8 cellular contexts compared by ENCODE assay signal in genomic region chr12:59595557-59596231, GRCh38. TPM values are rescaled to one million over a fixed set of nuclear protein-coding genes. Genes with fewer than 3 reads are reported as not detected.
A peak's percentile ranks its signal among the peaks of the same experiment; 100 is the strongest.
DNase-seq lines count a peak whose midpoint lies in the region; ATAC-seq, FAIRE-seq and TF ChIP-seq lines count a peak whose summit lies in the region.

A gene with protein sequence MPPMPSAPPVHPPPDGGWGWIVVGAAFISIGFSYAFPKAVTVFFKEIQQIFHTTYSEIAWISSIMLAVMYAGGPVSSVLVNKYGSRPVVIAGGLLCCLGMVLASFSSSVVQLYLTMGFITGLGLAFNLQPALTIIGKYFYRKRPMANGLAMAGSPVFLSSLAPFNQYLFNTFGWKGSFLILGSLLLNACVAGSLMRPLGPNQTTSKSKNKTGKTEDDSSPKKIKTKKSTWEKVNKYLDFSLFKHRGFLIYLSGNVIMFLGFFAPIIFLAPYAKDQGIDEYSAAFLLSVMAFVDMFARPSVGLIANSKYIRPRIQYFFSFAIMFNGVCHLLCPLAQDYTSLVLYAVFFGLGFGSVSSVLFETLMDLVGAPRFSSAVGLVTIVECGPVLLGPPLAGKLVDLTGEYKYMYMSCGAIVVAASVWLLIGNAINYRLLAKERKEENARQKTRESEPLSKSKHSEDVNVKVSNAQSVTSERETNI (plus strand): TSS chr12:59596029. CDS start chr12:59704802, 108,773 bp downstream.

- H3K4me3 Mint-ChIP-seq in activated naive CD8-positive, alpha-beta T cell treated with anti-CD3 and anti-CD28 coated beads, Interleukin-2, amount 10 ng/mL, durations not matched to agents 7 days and 5 days: peak within 1 kb of the TSS; percentile 96

- POLR2A ChIA-PET in activated naive CD8-positive, alpha-beta T cell treated with anti-CD3 and anti-CD28 coated beads, Interleukin-2, amount 10 ng/mL, durations not matched to agents 7 days and 5 days (lab: Charles Lee): interaction anchor here (1.1 to 1.5 kb wide), 4 partner anchors 11 to 19 kb away, joined by 3 to 8 read pairs (median 7); no protein-coding TSS in a partner anchor

- H3K4me3 ChIP-seq in SU-DHL-6 (ENCODE audit: insufficient read depth, low read length, poor library complexity, severe bottlenecking) (peak within 1 kb of the TSS; percentile 79), pancreas (peak within 1 kb of the TSS; percentile 49 to 72 (median 68)), thyroid gland (replicated peaks in 1 of 3) (peak within 1 kb of the TSS; percentile 61 to 67 (median 66))

- H3K9me3 ChIP-seq in SU-DHL-6 (ENCODE audit: insufficient read depth, low read length) (no peaks in the 10 kb centered on the region), pancreas (no peaks in the 10 kb centered on the region), thyroid gland (no peaks in the 10 kb centered on the region)

- peak; percentile 72 for ATAC-seq in HG02610 (IDR thresholded peaks at IDR 0.05; ENCODE audit: unreplicated experiment)
- ATAC-seq in activated naive CD8-positive, alpha-beta T cell treated with anti-CD3 and anti-CD28 coated beads, Interleukin-2, amount 10 ng/mL, durations not matched to agents 7 days and 5 days (ENCODE audit: low read depth): peak; percentile 48
- peak; percentile 87 for ATAC-seq in Right ventricle myocardium superior (ENCODE audit: poor library complexity)
- ATAC-seq in pancreas: peak; percentile 83 to 88 (median 84)

- 1% methylated on average over 29 to 37 of the region's 37 CpGs for WGBS in pancreas, 2 donors
- 0 to 1% methylated on average over 16 to 31 of the region's 37 CpGs for WGBS in thyroid gland, 2 donors

- TF ChIP-seq CTCF in GM10266 (IDR thresholded peaks at IDR 0.05; ENCODE audit: control insufficient read depth, insufficient read depth, low read depth, missing control alignments): no peak
- no peak for TF ChIP-seq CTCF in SU-DHL-6 (IDR thresholded peaks at IDR 0.05; ENCODE audit: insufficient read depth, low read length, poor library complexity, severe bottlenecking)
- TF ChIP-seq CTCF in pancreas (IDR thresholded peaks at IDR 0.05): no peak
- TF ChIP-seq CTCF in thyroid gland (IDR thresholded peaks at IDR 0.05): no peak

- H3K4me2 ChIP-seq in SU-DHL-6 (ENCODE audit: low read depth, low read length, poor library complexity, severe bottlenecking): peak within 1 kb of the TSS; percentile 84

- H3K4me1 Mint-ChIP-seq in activated naive CD8-positive, alpha-beta T cell treated with anti-CD3 and anti-CD28 coated beads, Interleukin-2, amount 10 ng/mL, durations not matched to agents 7 days and 5 days: peaks cover 38% of the 10 kb centered on the region

- H4K20me1 ChIP-seq in SU-DHL-6 (ENCODE audit: low read depth, low read length): no peaks in the 10 kb centered on the region

- H3K27me3 ChIP-seq in SU-DHL-6 (ENCODE audit: low read length) (no peaks in the 10 kb centered on the region), pancreas (no peaks in the 10 kb centered on the region), thyroid gland (no peaks in the 10 kb centered on the region)

- H3K27ac ChIP-seq in SU-DHL-6 (ENCODE audit: low read depth, low read length) (peak within 1 kb of the TSS; percentile 95), pancreas (peak within 1 kb of the TSS; percentile 97 to 99 (median 98)), thyroid gland (peak within 1 kb of the TSS; percentile 88 to 94 (median 91))

- no peaks in the 10 kb centered on the region for H3K9me2 ChIP-seq in SU-DHL-6 (replicated peaks; ENCODE audit: insufficient read depth, low read length)

- H3F3A ChIP-seq in SU-DHL-6 (ENCODE audit: insufficient read depth): peaks cover 21% of the 10 kb centered on the region

- H3K9me3 Mint-ChIP-seq in activated naive CD8-positive, alpha-beta T cell treated with anti-CD3 and anti-CD28 coated beads, Interleukin-2, amount 10 ng/mL, durations not matched to agents 7 days and 5 days: peaks cover 2% of the 10 kb centered on the region

- peaks cover 38% of the 10 kb centered on the region for H3K79me2 ChIP-seq in SU-DHL-6 (ENCODE audit: insufficient read depth, low read length)

- H3K36me3 Mint-ChIP-seq in activated naive CD8-positive, alpha-beta T cell treated with anti-CD3 and anti-CD28 coated beads, Interleukin-2, amount 10 ng/mL, durations not matched to agents 7 days and 5 days: peaks cover 18% of the 10 kb centered on the region

- peak within 1 kb of the TSS; percentile 98 for H3K9ac ChIP-seq in SU-DHL-6 (ENCODE audit: low read length)

- peak; percentile 76 for DNase-seq in GM10266 (ENCODE audit: extremely low spot score)
- DNase-seq in NCI-H1105 treated with DMSO at 0.1 percent for 48 hours (lab: John Stamatoyannopoulos, UW): peak; percentile 64
- DNase-seq in activated naive CD8-positive, alpha-beta T cell treated with anti-CD3 and anti-CD28 coated beads, Interleukin-2, amount 10 ng/mL, durations not matched to agents 7 days and 5 days: peak; percentile 84
- peak; percentile 94 for DNase-seq in Right ventricle myocardium superior
- DNase-seq in pancreas: peak; percentile 90 to 95 (median 92)
- DNase-seq in thyroid gland: peak; percentile 84

- peaks cover 8% of the 10 kb centered on the region; the same call in 1 of the 2 replicates for H3K36me3 ChIP-seq in SU-DHL-6 (ENCODE audit: low read length)
- H3K36me3 ChIP-seq in pancreas: no peaks in the 10 kb centered on the region
- no peaks in the 10 kb centered on the region for H3K36me3 ChIP-seq in thyroid gland

- peak within 1 kb of the TSS; percentile 91 for H2AFZ ChIP-seq in SU-DHL-6 (ENCODE audit: low read depth, low read length, severe bottlenecking)

- TF ChIP-seq POLR2A in thyroid gland (IDR thresholded peaks at IDR 0.05): peak in 1 of 2 donors; percentile 39

- peaks cover 8 to 16% (median 15%) of the 10 kb centered on the region in 3 donors for H3K4me1 ChIP-seq in pancreas
- H3K4me1 ChIP-seq in thyroid gland: peaks cover 5 to 8% of the 10 kb centered on the region in 2 donors

- FAIRE-seq in pancreas (lab: Jason Lieb, UNC): no peak

- H3K27me3 Mint-ChIP-seq in activated naive CD8-positive, alpha-beta T cell treated with anti-CD3 and anti-CD28 coated beads, Interleukin-2, amount 10 ng/mL, durations not matched to agents 7 days and 5 days: no peaks in the 10 kb centered on the region

- intact Hi-C loops in Right ventricle myocardium superior (cut with DNase I) (loop anchor here (10.0 kb wide), 1 partner anchor 179 kb away; no protein-coding TSS in a partner anchor), pancreas (cut with DNase I) (loop anchor here in 1 of 3 donors (5.0 to 10.0 kb wide), 2 partner anchors 52 to 169 kb away; no protein-coding TSS in a partner anchor), thyroid gland (cut with DNase I) (no loop called here)

- peak within 1 kb of the TSS; percentile 96 for H3K27ac Mint-ChIP-seq in activated naive CD8-positive, alpha-beta T cell treated with anti-CD3 and anti-CD28 coated beads, Interleukin-2, amount 10 ng/mL, durations not matched to agents 7 days and 5 days

RNA-seq across cellular contexts. Expression of the gene that starts here (rescaled TPM):
- total RNA-seq in activated naive CD8-positive, alpha-beta T cell treated with anti-CD3 and anti-CD28 coated beads, Interleukin-2, amount 10 ng/mL, durations not matched to agents 7 days and 5 days: 10 to 100 TPM; 39.7 to 42.4 TPM
- total RNA-seq in Right ventricle myocardium superior: 108 TPM
- total RNA-seq in pancreas: 10 to 100 TPM; 28.2 to 47.4 (median 34.7) TPM
- 1 to 10 TPM; 4.0 to 7.9 TPM for polyA plus RNA-seq in pancreas
- 10 to 100 TPM; 14.9 to 22.2 (median 15.7) TPM for total RNA-seq in thyroid gland

Comparison
In these comparisons a context has a peak if more than half of its experiments do, and no peak if none do; other contexts are left out.
1. Peak in every context shown above with its lines: DNase-seq, ATAC-seq, H3K4me3 ChIP-seq and H3K27ac ChIP-seq.